1 cellular context compared by ENCODE assay signal in the genomic region with DNA sequence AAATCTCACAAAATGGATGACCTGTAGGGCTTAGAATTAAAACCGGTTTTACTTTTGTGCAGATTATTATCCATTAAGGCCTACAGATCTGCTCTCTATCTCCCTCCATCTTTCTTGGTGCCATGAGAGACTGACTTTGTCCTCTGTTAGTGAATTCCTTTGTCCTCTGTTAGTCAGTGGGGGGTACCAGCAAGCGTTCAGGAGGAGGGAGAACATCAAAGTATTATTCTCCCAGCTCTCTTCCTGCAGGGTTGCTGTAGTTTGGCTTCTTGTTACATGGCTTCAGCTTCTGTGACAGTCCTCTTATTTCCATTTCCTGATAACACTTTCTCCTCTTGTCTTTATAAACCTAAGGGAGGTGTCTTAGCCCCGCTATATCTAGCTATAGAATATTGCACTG.
TF ChIP-seq lines count a peak whose summit lies in the region.

No MANE protein-coding gene starts in this region.

TF ChIP-seq in GM23338, 12 proteins besides CTCF, POLR2A, EP300 and RAD21 (continued from another document):
- TF ChIP-seq, protein P1, sequence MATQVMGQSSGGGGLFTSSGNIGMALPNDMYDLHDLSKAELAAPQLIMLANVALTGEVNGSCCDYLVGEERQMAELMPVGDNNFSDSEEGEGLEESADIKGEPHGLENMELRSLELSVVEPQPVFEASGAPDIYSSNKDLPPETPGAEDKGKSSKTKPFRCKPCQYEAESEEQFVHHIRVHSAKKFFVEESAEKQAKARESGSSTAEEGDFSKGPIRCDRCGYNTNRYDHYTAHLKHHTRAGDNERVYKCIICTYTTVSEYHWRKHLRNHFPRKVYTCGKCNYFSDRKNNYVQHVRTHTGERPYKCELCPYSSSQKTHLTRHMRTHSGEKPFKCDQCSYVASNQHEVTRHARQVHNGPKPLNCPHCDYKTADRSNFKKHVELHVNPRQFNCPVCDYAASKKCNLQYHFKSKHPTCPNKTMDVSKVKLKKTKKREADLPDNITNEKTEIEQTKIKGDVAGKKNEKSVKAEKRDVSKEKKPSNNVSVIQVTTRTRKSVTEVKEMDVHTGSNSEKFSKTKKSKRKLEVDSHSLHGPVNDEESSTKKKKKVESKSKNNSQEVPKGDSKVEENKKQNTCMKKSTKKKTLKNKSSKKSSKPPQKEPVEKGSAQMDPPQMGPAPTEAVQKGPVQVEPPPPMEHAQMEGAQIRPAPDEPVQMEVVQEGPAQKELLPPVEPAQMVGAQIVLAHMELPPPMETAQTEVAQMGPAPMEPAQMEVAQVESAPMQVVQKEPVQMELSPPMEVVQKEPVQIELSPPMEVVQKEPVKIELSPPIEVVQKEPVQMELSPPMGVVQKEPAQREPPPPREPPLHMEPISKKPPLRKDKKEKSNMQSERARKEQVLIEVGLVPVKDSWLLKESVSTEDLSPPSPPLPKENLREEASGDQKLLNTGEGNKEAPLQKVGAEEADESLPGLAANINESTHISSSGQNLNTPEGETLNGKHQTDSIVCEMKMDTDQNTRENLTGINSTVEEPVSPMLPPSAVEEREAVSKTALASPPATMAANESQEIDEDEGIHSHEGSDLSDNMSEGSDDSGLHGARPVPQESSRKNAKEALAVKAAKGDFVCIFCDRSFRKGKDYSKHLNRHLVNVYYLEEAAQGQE (IDR thresholded peaks at IDR 0.05; ENCODE audit: unreplicated experiment), result no peak
- TF ChIP-seq JUNB (IDR thresholded peaks at IDR 0.05; ENCODE audit: unreplicated experiment), result no peak
- TF ChIP-seq NANOG (IDR thresholded peaks at IDR 0.05; ENCODE audit: borderline replicate concordance), result no peak
- no peak for TF ChIP-seq POLR2AphosphoS5 (IDR thresholded peaks at IDR 0.05; ENCODE audit: low read depth)
- TF ChIP-seq, protein P2, sequence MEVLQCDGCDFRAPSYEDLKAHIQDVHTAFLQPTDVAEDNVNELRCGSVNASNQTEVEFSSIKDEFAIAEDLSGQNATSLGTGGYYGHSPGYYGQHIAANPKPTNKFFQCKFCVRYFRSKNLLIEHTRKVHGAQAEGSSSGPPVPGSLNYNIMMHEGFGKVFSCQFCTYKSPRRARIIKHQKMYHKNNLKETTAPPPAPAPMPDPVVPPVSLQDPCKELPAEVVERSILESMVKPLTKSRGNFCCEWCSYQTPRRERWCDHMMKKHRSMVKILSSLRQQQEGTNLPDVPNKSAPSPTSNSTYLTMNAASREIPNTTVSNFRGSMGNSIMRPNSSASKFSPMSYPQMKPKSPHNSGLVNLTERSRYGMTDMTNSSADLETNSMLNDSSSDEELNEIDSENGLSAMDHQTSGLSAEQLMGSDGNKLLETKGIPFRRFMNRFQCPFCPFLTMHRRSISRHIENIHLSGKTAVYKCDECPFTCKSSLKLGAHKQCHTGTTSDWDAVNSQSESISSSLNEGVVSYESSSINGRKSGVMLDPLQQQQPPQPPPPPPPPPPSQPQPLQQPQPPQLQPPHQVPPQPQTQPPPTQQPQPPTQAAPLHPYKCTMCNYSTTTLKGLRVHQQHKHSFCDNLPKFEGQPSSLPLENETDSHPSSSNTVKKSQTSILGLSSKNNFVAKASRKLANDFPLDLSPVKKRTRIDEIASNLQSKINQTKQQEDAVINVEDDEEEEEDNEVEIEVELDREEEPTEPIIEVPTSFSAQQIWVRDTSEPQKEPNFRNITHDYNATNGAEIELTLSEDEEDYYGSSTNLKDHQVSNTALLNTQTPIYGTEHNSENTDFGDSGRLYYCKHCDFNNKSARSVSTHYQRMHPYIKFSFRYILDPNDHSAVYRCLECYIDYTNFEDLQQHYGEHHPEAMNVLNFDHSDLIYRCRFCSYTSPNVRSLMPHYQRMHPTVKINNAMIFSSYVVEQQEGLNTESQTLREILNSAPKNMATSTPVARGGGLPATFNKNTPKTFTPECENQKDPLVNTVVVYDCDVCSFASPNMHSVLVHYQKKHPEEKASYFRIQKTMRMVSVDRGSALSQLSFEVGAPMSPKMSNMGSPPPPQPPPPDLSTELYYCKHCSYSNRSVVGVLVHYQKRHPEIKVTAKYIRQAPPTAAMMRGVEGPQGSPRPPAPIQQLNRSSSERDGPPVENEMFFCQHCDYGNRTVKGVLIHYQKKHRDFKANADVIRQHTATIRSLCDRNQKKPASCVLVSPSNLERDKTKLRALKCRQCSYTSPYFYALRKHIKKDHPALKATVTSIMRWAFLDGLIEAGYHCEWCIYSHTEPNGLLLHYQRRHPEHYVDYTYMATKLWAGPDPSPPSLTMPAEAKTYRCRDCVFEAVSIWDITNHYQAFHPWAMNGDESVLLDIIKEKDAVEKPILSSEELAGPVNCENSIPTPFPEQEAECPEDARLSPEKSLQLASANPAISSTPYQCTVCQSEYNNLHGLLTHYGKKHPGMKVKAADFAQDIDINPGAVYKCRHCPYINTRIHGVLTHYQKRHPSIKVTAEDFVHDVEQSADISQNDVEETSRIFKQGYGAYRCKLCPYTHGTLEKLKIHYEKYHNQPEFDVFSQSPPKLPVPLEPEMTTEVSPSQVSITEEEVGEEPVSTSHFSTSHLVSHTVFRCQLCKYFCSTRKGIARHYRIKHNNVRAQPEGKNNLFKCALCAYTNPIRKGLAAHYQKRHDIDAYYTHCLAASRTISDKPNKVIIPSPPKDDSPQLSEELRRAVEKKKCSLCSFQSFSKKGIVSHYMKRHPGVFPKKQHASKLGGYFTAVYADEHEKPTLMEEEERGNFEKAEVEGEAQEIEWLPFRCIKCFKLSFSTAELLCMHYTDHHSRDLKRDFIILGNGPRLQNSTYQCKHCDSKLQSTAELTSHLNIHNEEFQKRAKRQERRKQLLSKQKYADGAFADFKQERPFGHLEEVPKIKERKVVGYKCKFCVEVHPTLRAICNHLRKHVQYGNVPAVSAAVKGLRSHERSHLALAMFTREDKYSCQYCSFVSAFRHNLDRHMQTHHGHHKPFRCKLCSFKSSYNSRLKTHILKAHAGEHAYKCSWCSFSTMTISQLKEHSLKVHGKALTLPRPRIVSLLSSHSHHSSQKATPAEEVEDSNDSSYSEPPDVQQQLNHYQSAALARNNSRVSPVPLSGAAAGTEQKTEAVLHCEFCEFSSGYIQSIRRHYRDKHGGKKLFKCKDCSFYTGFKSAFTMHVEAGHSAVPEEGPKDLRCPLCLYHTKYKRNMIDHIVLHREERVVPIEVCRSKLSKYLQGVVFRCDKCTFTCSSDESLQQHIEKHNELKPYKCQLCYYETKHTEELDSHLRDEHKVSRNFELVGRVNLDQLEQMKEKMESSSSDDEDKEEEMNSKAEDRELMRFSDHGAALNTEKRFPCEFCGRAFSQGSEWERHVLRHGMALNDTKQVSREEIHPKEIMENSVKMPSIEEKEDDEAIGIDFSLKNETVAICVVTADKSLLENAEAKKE (CRISPR knock-in tag; IDR thresholded peaks at IDR 0.05), result no peak
- TF ChIP-seq STAT1 (IDR thresholded peaks at IDR 0.05; ENCODE audit: unreplicated experiment), result no peak
- TF ChIP-seq, protein P3, sequence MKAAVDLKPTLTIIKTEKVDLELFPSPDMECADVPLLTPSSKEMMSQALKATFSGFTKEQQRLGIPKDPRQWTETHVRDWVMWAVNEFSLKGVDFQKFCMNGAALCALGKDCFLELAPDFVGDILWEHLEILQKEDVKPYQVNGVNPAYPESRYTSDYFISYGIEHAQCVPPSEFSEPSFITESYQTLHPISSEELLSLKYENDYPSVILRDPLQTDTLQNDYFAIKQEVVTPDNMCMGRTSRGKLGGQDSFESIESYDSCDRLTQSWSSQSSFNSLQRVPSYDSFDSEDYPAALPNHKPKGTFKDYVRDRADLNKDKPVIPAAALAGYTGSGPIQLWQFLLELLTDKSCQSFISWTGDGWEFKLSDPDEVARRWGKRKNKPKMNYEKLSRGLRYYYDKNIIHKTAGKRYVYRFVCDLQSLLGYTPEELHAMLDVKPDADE (IDR thresholded peaks at IDR 0.05), result no peak
- TF ChIP-seq CREB1 (CRISPR knock-in tag; IDR thresholded peaks at IDR 0.05; ENCODE audit: low read depth), result no peak
